ENCODE assay signal across 24 cellular contexts in the genomic region with DNA sequence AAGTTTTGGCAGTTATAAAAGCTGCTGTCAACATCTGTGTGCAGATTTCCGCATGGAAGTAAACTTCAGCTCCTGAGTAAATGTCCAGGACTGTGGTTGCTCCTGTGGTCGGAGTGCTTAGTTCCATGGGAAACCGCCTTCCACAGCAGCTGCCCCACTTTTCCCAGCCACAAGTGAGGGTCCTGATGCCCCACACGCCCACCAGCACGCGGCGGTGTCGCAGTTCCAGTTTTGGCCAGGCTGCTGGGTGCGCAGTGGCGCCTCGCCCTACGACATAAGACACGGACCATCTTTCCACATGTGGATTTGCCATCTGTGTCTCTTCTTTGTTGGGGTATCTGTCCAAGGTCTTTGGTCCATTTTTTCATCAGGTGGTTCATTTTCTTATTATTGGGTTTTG.
"Had no signal": no experiment of that assay in that cellular context is flagged by ENCODE, and none has a peak within 500 bp of the region (broad histone marks: within the 10 kb centered on the region; RNA-seq: fewer than 3 reads in every experiment).

No MANE protein-coding gene starts in this region.

- H3K4me1 ChIP-seq: testis, upper lobe of left lung had no signal

- H3K4me3 Mint-ChIP-seq: activated CD8-positive, alpha-beta T cell treated with anti-CD3 and anti-CD28 coated beads, Interleukin-2, amount 10 ng/mL, durations not matched to agents 7 days and 5 days; activated T-helper 1 cell treated with anti-CD3 and anti-CD28 coated beads, Interleukin-12 subunit alpha, Interleukin-12 subunit beta, Interleukin-2, Interleukin-4 antibody, amounts not matched to agents 30 ng/mL and 10 ng/mL and 1 ng/mL, durations not matched to agents 14 hours and 24 hours and 36 hours; mesothelial cell of epicardium; stimulated activated memory B cell treated with anti-CD40 and anti-IgM and Interleukin-4, amounts not matched to agents 10 μg/mL and 1 μg/mL and 100 μg/mL, for 72 hours; T-cell; T-helper 2 cell treated with Interferon-gamma antibody and Interleukin-4, amounts not matched to agents 5 μg/mL and 100 μg/mL, for 36 hours had no signal

- H3K27me3 ChIP-seq: ovary, testis, upper lobe of left lung had no signal

- H3K9me3 ChIP-seq: neutrophil, ovary, psoas muscle, testis, upper lobe of left lung had no signal

- H3K27me3 Mint-ChIP-seq: brain had no signal

- H3K4me1 Mint-ChIP-seq: T-cell had no signal

- ATAC-seq: activated CD8-positive, alpha-beta T cell treated with anti-CD3 and anti-CD28 coated beads, Interleukin-2, amount 10 ng/mL, durations not matched to agents 7 days and 5 days; stimulated activated memory B cell treated with anti-CD40 and anti-IgM and Interleukin-4, amounts not matched to agents 10 μg/mL and 1 μg/mL and 100 μg/mL, for 72 hours; T-cell had no signal

- H3K4me3 ChIP-seq: lung, ovary, psoas muscle, testis, upper lobe of left lung had no signal

- H3K27ac Mint-ChIP-seq: activated CD8-positive, alpha-beta T cell treated with anti-CD3 and anti-CD28 coated beads, Interleukin-2, amount 10 ng/mL, durations not matched to agents 7 days and 5 days; activated T-helper 1 cell treated with anti-CD3 and anti-CD28 coated beads, Interleukin-12 subunit alpha, Interleukin-12 subunit beta, Interleukin-2, Interleukin-4 antibody, amounts not matched to agents 30 ng/mL and 10 ng/mL and 1 ng/mL, durations not matched to agents 14 hours and 24 hours and 36 hours; mesothelial cell of epicardium; stimulated activated memory B cell treated with anti-CD40 and anti-IgM and Interleukin-4, amounts not matched to agents 10 μg/mL and 1 μg/mL and 100 μg/mL, for 72 hours; T-cell; T-helper 2 cell treated with Interferon-gamma antibody and Interleukin-4, amounts not matched to agents 5 μg/mL and 100 μg/mL, for 36 hours had no signal

- H3K36me3 ChIP-seq: neutrophil, ovary, upper lobe of left lung had no signal

- H3K36me3 Mint-ChIP-seq: mesothelial cell of epicardium; stimulated activated memory B cell treated with anti-CD40 and anti-IgM and Interleukin-4, amounts not matched to agents 10 μg/mL and 1 μg/mL and 100 μg/mL, for 72 hours; T-cell had no signal

- H3K9me3 Mint-ChIP-seq: activated T-helper 1 cell treated with anti-CD3 and anti-CD28 coated beads, Interleukin-12 subunit alpha, Interleukin-12 subunit beta, Interleukin-2, Interleukin-4 antibody, amounts not matched to agents 30 ng/mL and 10 ng/mL and 1 ng/mL, durations not matched to agents 14 hours and 24 hours and 36 hours; mesothelial cell of epicardium; nephron; stimulated activated memory B cell treated with anti-CD40 and anti-IgM and Interleukin-4, amounts not matched to agents 10 μg/mL and 1 μg/mL and 100 μg/mL, for 72 hours; T-cell; T-helper 2 cell treated with Interferon-gamma antibody and Interleukin-4, amounts not matched to agents 5 μg/mL and 100 μg/mL, for 36 hours had no signal

- H3K27ac ChIP-seq: neutrophil, ovary, psoas muscle, testis, upper lobe of left lung had no signal

- DNase-seq: activated CD4-positive, alpha-beta T cell treated with anti-CD3 and anti-CD28 coated beads, Interleukin-2, amount 50 U/mL, for 1 hour; activated CD4-positive, CD25-positive, alpha-beta regulatory T cell treated with anti-CD3 and anti-CD28 coated beads, Interleukin-2, amount 50 U/mL, for 72 hours; activated CD8-positive, alpha-beta T cell treated with anti-CD3 and anti-CD28 coated beads, Interleukin-2, amount 10 ng/mL, durations not matched to agents 7 days and 5 days; activated gamma-delta T cell; activated naive CD4-positive, alpha-beta T cell treated with anti-CD3 and anti-CD28 coated beads, Interleukin-2, amount 50 U/mL, for 16 hours; aorta; dermis blood vessel endothelial cell; effector CD8-positive, alpha-beta T cell; erythroblast; kidney; stimulated activated CD4-positive, alpha-beta T cell treated with anti-CD3 and anti-CD28 coated beads, Interleukin-1b, Interleukin-23, amount 100 ng/mL, for 48 hours; T-cell; testis had no signal
